In the genomic region with DNA sequence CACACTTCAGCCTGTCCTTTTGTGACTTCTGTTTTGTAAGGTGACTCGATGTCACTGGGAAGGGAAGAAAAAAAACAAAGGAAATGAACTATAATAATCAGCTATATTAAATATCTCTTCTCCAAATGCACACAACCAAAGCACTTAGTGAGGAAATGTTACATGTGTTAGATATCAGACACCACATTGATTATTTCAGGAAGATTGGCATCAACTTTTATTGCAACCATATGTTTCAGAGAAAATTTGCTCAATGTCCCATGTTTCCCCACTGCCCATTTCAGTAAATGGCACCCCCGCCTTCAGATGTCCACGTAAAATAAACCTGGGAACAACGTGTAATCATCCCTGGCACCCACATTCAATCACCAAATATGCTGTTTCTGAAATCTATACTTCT, we compare ENCODE assay signal across 34 cellular contexts.
DNase-seq lines count a peak whose midpoint lies in the region; ATAC-seq and TF ChIP-seq lines count a peak whose summit lies in the region.
"Had no signal": no experiment of that assay in that cellular context is flagged by ENCODE, and none has a peak within 500 bp of the region (broad histone marks: within the 10 kb centered on the region; RNA-seq: fewer than 3 reads in every experiment).

No MANE protein-coding gene starts in this region.

- peaks cover 2% of the 10 kb centered on the region for H3K27me3 Mint-ChIP-seq in glutamatergic neuron (ENCODE audit: unreplicated experiment)
- H3K27me3 Mint-ChIP-seq in CD4-positive, alpha-beta memory T cell: peaks cover 5 to 9% of the 10 kb centered on the region in 2 donors

- H3K27ac Mint-ChIP-seq in glutamatergic neuron (ENCODE audit: unreplicated experiment): peak overlapping the region; percentile 9
- no peak overlapping the region for H3K27ac Mint-ChIP-seq in CD4-positive, alpha-beta memory T cell
- H3K27ac Mint-ChIP-seq: B cell; CD14-positive monocyte; CD4-positive, alpha-beta T cell; CD4-positive, CD25-positive, alpha-beta regulatory T cell; CD8-positive, alpha-beta memory T cell; CD8-positive, alpha-beta T cell had no signal

- peak in 1 of 2 experiments; percentile 36; a peak in 1 of 4 replicates for TF ChIP-seq EP300 in SK-N-SH (IDR thresholded peaks at IDR 0.05; ENCODE audit: borderline replicate concordance in 1 of 2, low read depth in 1 of 2, low read length in 1 of 2)

- no peaks in the 10 kb centered on the region for H3K36me3 Mint-ChIP-seq in glutamatergic neuron (ENCODE audit: unreplicated experiment)
- no peaks in the 10 kb centered on the region for H3K36me3 Mint-ChIP-seq in CD4-positive, alpha-beta memory T cell
- H3K36me3 Mint-ChIP-seq: CD14-positive monocyte; CD4-positive, CD25-positive, alpha-beta regulatory T cell; CD8-positive, alpha-beta memory T cell; CD8-positive, alpha-beta T cell had no signal

- CTCF ChIA-PET in SK-N-SH (lab: Yijun Ruan, JAX): interaction anchor here (0.8 to 1.4 kb wide), 2 partner anchors 10 to 152 kb away, joined by 3 to 6 read pairs; partner anchors contain the start of gene EPB41L4A
- CTCF ChIA-PET in CD4-positive, alpha-beta memory T cell (lab: Charles Lee; ENCODE audit: partially characterized antibody): no interaction called here

- no peak overlapping the region for H3K4me2 ChIP-seq in SK-N-SH
- H3K4me2 ChIP-seq: A549; BLaER1; BLaER1 treated with 17β-estradiol and CSF1 and Interleukin-3, amounts not matched to agents 10 nM and 100 nM had no signal

- H3K9me2 ChIP-seq in SK-N-SH: no peaks in the 10 kb centered on the region

- TF ChIP-seq CTCF in SK-N-SH (IDR thresholded peaks at IDR 0.05): no peak
- TF ChIP-seq CTCF in glutamatergic neuron (IDR thresholded peaks at IDR 0.05; ENCODE audit: partially characterized antibody, unreplicated experiment): no peak
- TF ChIP-seq CTCF in heart right ventricle (IDR thresholded peaks at IDR 0.05): no peak

- no peak overlapping the region for H3K9ac ChIP-seq in SK-N-SH
- no peak overlapping the region for H3K9ac ChIP-seq in subcutaneous abdominal adipose tissue (ENCODE audit: low read length in 5 of 5)
- H3K9ac ChIP-seq: BLaER1; BLaER1 treated with 17β-estradiol and CSF1 and Interleukin-3, amounts not matched to agents 10 nM and 100 nM had no signal

- H3K27ac ChIP-seq in SK-N-SH (ENCODE audit: low read depth in 2 of 2, low read length in 1 of 2): peak overlapping the region in 1 of 2 experiments; percentile 53; a peak in 1 of 4 replicates
- H3K27ac ChIP-seq in subcutaneous abdominal adipose tissue (ENCODE audit: low read depth, low read length): peak overlapping the region; percentile 2
- no peak overlapping the region for H3K27ac ChIP-seq in CD4-positive, alpha-beta memory T cell (ENCODE audit: low read depth, low read length)
- no peak overlapping the region for H3K27ac ChIP-seq in heart right ventricle
- no peak overlapping the region for H3K27ac ChIP-seq in SJCRH30
- H3K27ac ChIP-seq: 22Rv1; A549; BLaER1; BLaER1 treated with 17β-estradiol and CSF1 and Interleukin-3, amounts not matched to agents 10 nM and 100 nM; C4-2B had no signal

- 34% methylated on average over 4 of the region's 4 CpGs for WGBS in SK-N-SH (ENCODE audit: low lambda C conversion rate)
- WGBS in heart right ventricle, 2 donors: 83 to 88% methylated on average over 4 of the region's 4 CpGs

- TF ChIP-seq RAD21 in SK-N-SH (IDR thresholded peaks at IDR 0.05; ENCODE audit: low read length): no peak

- H2AFZ ChIP-seq in SK-N-SH (ENCODE audit: low read depth): no peak overlapping the region

- H3K27me3 ChIP-seq in SK-N-SH (ENCODE audit: insufficient read depth) (no peaks in the 10 kb centered on the region), subcutaneous abdominal adipose tissue (ENCODE audit: control insufficient read depth in 5 of 5, insufficient read depth in 4 of 5, low read length in 5 of 5) (no peaks in the 10 kb centered on the region), heart right ventricle (no peaks in the 10 kb centered on the region), SJCRH30 (no peaks in the 10 kb centered on the region)
- H3K27me3 ChIP-seq in CD4-positive, alpha-beta memory T cell (ENCODE audit: insufficient read depth, low read length): no peaks in the 10 kb centered on the region
- H3K27me3 ChIP-seq: BLaER1; BLaER1 treated with 17β-estradiol and CSF1 and Interleukin-3, amounts not matched to agents 10 nM and 100 nM had no signal

- H3K9me3 Mint-ChIP-seq in glutamatergic neuron (ENCODE audit: unreplicated experiment): peaks cover 5% of the 10 kb centered on the region
- H3K9me3 Mint-ChIP-seq in CD4-positive, alpha-beta memory T cell: no peaks in the 10 kb centered on the region
- H3K9me3 Mint-ChIP-seq: CD4-positive, alpha-beta T cell; CD8-positive, alpha-beta T cell had no signal

- no peaks in the 10 kb centered on the region for H3K9me3 ChIP-seq in SK-N-SH
- no peaks in the 10 kb centered on the region for H3K9me3 ChIP-seq in subcutaneous abdominal adipose tissue (ENCODE audit: control insufficient read depth in 5 of 5, low read length in 5 of 5)
- no peaks in the 10 kb centered on the region for H3K9me3 ChIP-seq in CD4-positive, alpha-beta memory T cell (ENCODE audit: control insufficient read depth in 1 of 2, low read length in 2 of 2)
- no peaks in the 10 kb centered on the region for H3K9me3 ChIP-seq in heart right ventricle
- H3K9me3 ChIP-seq in SJCRH30 (replicated peaks): no peaks in the 10 kb centered on the region
- H3K9me3 ChIP-seq: A549; BE2C; BLaER1; BLaER1 treated with 17β-estradiol and CSF1 and Interleukin-3, amounts not matched to agents 10 nM and 100 nM; Caco-2 had no signal

- H3K4me3 Mint-ChIP-seq in glutamatergic neuron (ENCODE audit: unreplicated experiment): no peak overlapping the region
- H3K4me3 Mint-ChIP-seq in CD4-positive, alpha-beta memory T cell: no peak overlapping the region
- H3K4me3 Mint-ChIP-seq: B cell; CD14-positive monocyte; CD4-positive, alpha-beta T cell; CD4-positive, CD25-positive, alpha-beta regulatory T cell; CD8-positive, alpha-beta memory T cell; CD8-positive, alpha-beta T cell had no signal

- POLR2A ChIA-PET in SK-N-SH (lab: Yijun Ruan, JAX): no interaction called here
- POLR2A ChIA-PET in CD4-positive, alpha-beta memory T cell (lab: Charles Lee; ENCODE audit: partially characterized antibody): no interaction called here

- H3K36me3 ChIP-seq in SK-N-SH (replicated peaks in 1 of 2; ENCODE audit: control insufficient read depth in 1 of 2, insufficient read depth in 2 of 2, low read length in 1 of 2): no peaks in the 10 kb centered on the region
- H3K36me3 ChIP-seq in subcutaneous abdominal adipose tissue (ENCODE audit: control insufficient read depth in 5 of 5, insufficient read depth in 5 of 5, low read length in 5 of 5): peaks cover 0 to 6% (median 4%) of the 10 kb centered on the region in 5 donors
- no peaks in the 10 kb centered on the region for H3K36me3 ChIP-seq in CD4-positive, alpha-beta memory T cell (ENCODE audit: insufficient read depth, low read length)
- peaks cover 0 to 37% (median 0%) of the 10 kb centered on the region in 9 donors for H3K36me3 ChIP-seq in heart right ventricle
- H3K36me3 ChIP-seq in SJCRH30: no peaks in the 10 kb centered on the region
- H3K36me3 ChIP-seq: BE2C; BLaER1; BLaER1 treated with 17β-estradiol and CSF1 and Interleukin-3, amounts not matched to agents 10 nM and 100 nM had no signal

- H3K79me2 ChIP-seq in SK-N-SH (ENCODE audit: insufficient read depth): no peaks in the 10 kb centered on the region

- H3K4me1 ChIP-seq in SK-N-SH (ENCODE audit: control insufficient read depth in 1 of 2, insufficient read depth in 2 of 2, low read depth in 1 of 2, low read length in 1 of 2) (peaks cover 0 to 4% of the 10 kb centered on the region in 2 experiments; a peak in 2 of 4 replicates), subcutaneous abdominal adipose tissue (ENCODE audit: control insufficient read depth in 5 of 5, insufficient read depth in 5 of 5, low read length in 5 of 5) (peaks cover 0 to 33% (median 5%) of the 10 kb centered on the region in 5 donors), heart right ventricle (peaks cover 0 to 32% (median 15%) of the 10 kb centered on the region in 9 donors), SJCRH30 (0 out of 2 replicates have a peak, but pooled peaks cover 2% of the 10 kb centered on the region)
- no peaks in the 10 kb centered on the region for H3K4me1 ChIP-seq in CD4-positive, alpha-beta memory T cell (ENCODE audit: insufficient read depth, low read length)
- H3K4me1 ChIP-seq: BE2C; BLaER1; BLaER1 treated with 17β-estradiol and CSF1 and Interleukin-3, amounts not matched to agents 10 nM and 100 nM; Caco-2 had no signal

- DNase-seq in SK-N-SH (peak; percentile 30), glutamatergic neuron (no peak), heart right ventricle (no peak), SJCRH30 (no peak)
- DNase-seq in CD4-positive, alpha-beta memory T cell: no peak
- DNase-seq: 8988T; ACHN; AML-193; BE2C; C1 segment of cervical spinal cord; Caco-2; Calu3; CD4-positive, alpha-beta T cell; CD4-positive, CD25-positive, alpha-beta regulatory T cell; CD8-positive, alpha-beta memory T cell; CD8-positive, alpha-beta T cell; COR-L47; DMS 273 treated with DMSO at 0.1 percent for 48 hours; DMS153; DMS53; DMS79; DMS79 treated with DMSO at 0.1 percent for 48 hours; DND-41; EL had no signal

- H3K4me3 ChIP-seq in SK-N-SH (ENCODE audit: low read depth in 2 of 2, low read length in 1 of 2) (no peak overlapping the region), subcutaneous abdominal adipose tissue (ENCODE audit: low read depth in 1 of 5, low read length in 5 of 5) (no peak overlapping the region), heart right ventricle (no peak overlapping the region), SJCRH30 (no peak overlapping the region)
- H3K4me3 ChIP-seq in CD4-positive, alpha-beta memory T cell (ENCODE audit: low read length in 2 of 2): no peak overlapping the region
- H3K4me3 ChIP-seq: A549; BLaER1; BLaER1 treated with 17β-estradiol and CSF1 and Interleukin-3, amounts not matched to agents 10 nM and 100 nM had no signal

- intact Hi-C loops in CD4-positive, alpha-beta memory T cell (cut with micrococcal nuclease): no loop called here
- intact Hi-C loops in heart right ventricle (cut with DNase I): no loop called here

- no peaks in the 10 kb centered on the region for H4K20me1 ChIP-seq in SK-N-SH (ENCODE audit: insufficient read depth)
- H4K20me1 ChIP-seq: BLaER1; BLaER1 treated with 17β-estradiol and CSF1 and Interleukin-3, amounts not matched to agents 10 nM and 100 nM had no signal

- H3F3A ChIP-seq in SK-N-SH (replicated peaks; ENCODE audit: insufficient read depth): no peaks in the 10 kb centered on the region

- ATAC-seq in SK-N-SH treated with all-trans-retinoic acid at 6 μM for 48 hours (no peak), heart right ventricle (no peak), GM19452 (IDR thresholded peaks at IDR 0.05; ENCODE audit: unreplicated experiment) (no peak)
- ATAC-seq: A549; CD8-positive, alpha-beta T cell had no signal

- H3K4me1 Mint-ChIP-seq in glutamatergic neuron (ENCODE audit: low read depth, unreplicated experiment): peaks cover 39% of the 10 kb centered on the region
- peaks cover 0 to 1% (median 0%) of the 10 kb centered on the region in 4 donors for H3K4me1 Mint-ChIP-seq in CD4-positive, alpha-beta memory T cell
- H3K4me1 Mint-ChIP-seq: B cell; CD14-positive monocyte; CD4-positive, CD25-positive, alpha-beta regulatory T cell; CD8-positive, alpha-beta memory T cell had no signal

TF ChIP-seq in SK-N-SH, 30 proteins besides CTCF, POLR2A, EP300 and RAD21 (continues in another document):
- TF ChIP-seq RCOR1 (IDR thresholded peaks at IDR 0.05; ENCODE audit: low read length): no peak
